ENCODE assay signal across 8 cellular contexts in genomic region chr5:115296130-115296997, GRCh38. TPM values are rescaled to one million over a fixed set of nuclear protein-coding genes. Genes with fewer than 3 reads are reported as not detected.
A peak's percentile ranks its signal among the peaks of the same experiment; 100 is the strongest.
DNase-seq lines count a peak whose midpoint lies in the region; ATAC-seq lines count a peak whose summit lies in the region.

A gene with protein sequence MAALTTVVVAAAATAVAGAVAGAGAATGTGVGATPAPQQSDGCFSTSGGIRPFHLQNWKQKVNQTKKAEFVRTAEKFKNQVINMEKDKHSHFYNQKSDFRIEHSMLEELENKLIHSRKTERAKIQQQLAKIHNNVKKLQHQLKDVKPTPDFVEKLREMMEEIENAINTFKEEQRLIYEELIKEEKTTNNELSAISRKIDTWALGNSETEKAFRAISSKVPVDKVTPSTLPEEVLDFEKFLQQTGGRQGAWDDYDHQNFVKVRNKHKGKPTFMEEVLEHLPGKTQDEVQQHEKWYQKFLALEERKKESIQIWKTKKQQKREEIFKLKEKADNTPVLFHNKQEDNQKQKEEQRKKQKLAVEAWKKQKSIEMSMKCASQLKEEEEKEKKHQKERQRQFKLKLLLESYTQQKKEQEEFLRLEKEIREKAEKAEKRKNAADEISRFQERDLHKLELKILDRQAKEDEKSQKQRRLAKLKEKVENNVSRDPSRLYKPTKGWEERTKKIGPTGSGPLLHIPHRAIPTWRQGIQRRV (minus strand): TSS chr5:115296654. CDS start chr5:115296543, 111 bp downstream.

- peaks cover 2% of the 10 kb centered on the region for H3K9me3 ChIP-seq in ectodermal cell (ENCODE audit: control insufficient read depth, low read length)

- WGBS in ectodermal cell, 2 experiments: 0 to 1% methylated on average over 67 to 85 of the region's 85 CpGs

- no peaks in the 10 kb centered on the region for H3K27me3 ChIP-seq in ectodermal cell (ENCODE audit: control insufficient read depth, insufficient read depth, low read length, poor library complexity, severe bottlenecking)

- DNase-seq in AG20443 (ENCODE audit: low spot score) (peak; percentile 97), NCI-H526 (lab: John Stamatoyannopoulos, UW) (peak; percentile 51 to 79), lung microvascular endothelial cell (ENCODE audit: low read depth in 2 of 2) (peak; percentile 72 to 79)
- DNase-seq in activated CD4-positive, alpha-beta T cell treated with anti-CD3 and anti-CD28 coated beads, Interleukin-2, amount 50 U/mL, for 48 hours: peak; percentile 82 to 84
- peak; percentile 62 to 89 (median 63) for DNase-seq in stimulated activated CD4-positive, alpha-beta T cell treated with anti-CD3 and anti-CD28 coated beads, TNF-alpha, amount 100 ng/mL, for 48 hours (ENCODE audit: low read depth in 3 of 3)

- peak within 1 kb of the TSS; percentile 9 for H3K27ac ChIP-seq in ectodermal cell (ENCODE audit: insufficient read depth, low read depth, low read length, poor library complexity, severe bottlenecking)

- H3K4me1 ChIP-seq in ectodermal cell (ENCODE audit: control insufficient read depth, insufficient read depth, low read length): peaks cover 7% of the 10 kb centered on the region

- no peaks in the 10 kb centered on the region for H3K36me3 ChIP-seq in ectodermal cell (ENCODE audit: control insufficient read depth, insufficient read depth, low read length)

- H3K4me3 ChIP-seq in ectodermal cell (ENCODE audit: insufficient read depth, low read depth, low read length): peak within 1 kb of the TSS; percentile 73

- ATAC-seq in GM19023 (IDR thresholded peaks at IDR 0.05; ENCODE audit: unreplicated experiment) (peak; percentile 81), HG03175 (IDR thresholded peaks at IDR 0.05; ENCODE audit: unreplicated experiment) (peak; percentile 75)

RNA-seq across cellular contexts. Expression of the gene that starts here (rescaled TPM):
- polyA plus RNA-seq in ectodermal cell (2013, experiment 1 of 4): 14.9 TPM
- 11.8 TPM for polyA plus RNA-seq in ectodermal cell (2013, experiment 2 of 4)
- 13.8 TPM for polyA plus RNA-seq in ectodermal cell (2013, experiment 3 of 4)
- polyA plus RNA-seq in ectodermal cell (2013, experiment 4 of 4): 13.9 TPM
- 3.4 and 3.5 TPM in 2 replicates for total RNA-seq in lung microvascular endothelial cell

Comparison
In these comparisons a context has a peak if more than half of its experiments do, and no peak if none do; other contexts are left out.
1. Peak in every context shown above with its lines: DNase-seq, ATAC-seq, H3K4me3 ChIP-seq and H3K27ac ChIP-seq.